In the genomic region with DNA sequence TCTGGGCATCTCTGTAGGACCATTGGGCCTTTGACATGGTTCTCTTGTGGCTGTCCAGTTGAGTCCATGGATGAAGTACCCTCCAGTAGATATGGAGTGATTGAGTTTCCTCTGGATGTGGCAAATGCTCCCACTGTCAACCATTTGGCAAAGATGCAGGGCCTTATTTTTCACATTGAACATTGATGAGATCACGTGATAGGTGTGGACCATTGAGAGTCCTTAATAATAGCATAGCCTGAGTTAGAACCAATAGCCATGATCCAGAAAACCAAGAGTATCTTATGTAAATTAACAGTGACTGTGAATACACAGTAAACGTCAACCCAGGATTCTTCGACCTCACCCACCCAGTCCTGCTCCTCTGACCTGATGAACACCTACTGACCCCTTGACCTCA, we compare ENCODE assay signal across 29 cellular contexts. TPM values are rescaled to one million over a fixed set of nuclear protein-coding genes. Genes with fewer than 3 reads are reported as not detected.
"Had no signal": no experiment of that assay in that cellular context is flagged by ENCODE, and none has a peak within 500 bp of the region (broad histone marks: within the 10 kb centered on the region; RNA-seq: fewer than 3 reads in every experiment).

No MANE protein-coding gene starts in this region.

- H3K4me2 ChIP-seq: smooth muscle cell had no signal

- H3K36me3 ChIP-seq: neutrophil, pancreas, spleen, suprapubic skin, tibial artery, transverse colon, upper lobe of right lung, uterus had no signal

- H3K27ac ChIP-seq: neutrophil, pancreas, psoas muscle, skin epidermis, spleen, suprapubic skin, testis, tibial artery, transverse colon, upper lobe of right lung, uterus had no signal

- H3K9me3 ChIP-seq: neutrophil, pancreas, psoas muscle, spleen, suprapubic skin, testis, tibial artery, transverse colon, upper lobe of right lung, uterus had no signal

- H3K4me3 ChIP-seq: pancreas, psoas muscle, skin epidermis, smooth muscle cell, spleen, suprapubic skin, testis, tibial artery, transverse colon, upper lobe of right lung, uterus had no signal

- DNase-seq: naive thymus-derived CD8-positive, alpha-beta T cell; nephron progenitor cell; nucleus accumbens; pancreas; posterior cingulate gyrus; psoas muscle; right cardiac atrium; spleen; stimulated activated CD4-positive, alpha-beta T cell treated with anti-CD3 and anti-CD28 coated beads, Interleukin-12 subunit alpha, Interleukin-12 subunit beta, amount 100 ng/mL, for 4 hours; stimulated activated CD4-positive, alpha-beta T cell treated with anti-CD3 and anti-CD28 coated beads, Interleukin-1b, Interleukin-23, amount 100 ng/mL, for 48 hours; stimulated activated CD4-positive, alpha-beta T cell treated with anti-CD3 and anti-CD28 coated beads, Interleukin-4, amount 100 ng/mL, for 1 hour; stimulated activated CD4-positive, alpha-beta T cell treated with anti-CD3 and anti-CD28 coated beads, Interleukin-4, amount 100 ng/mL, for 4 hours; stimulated activated CD8-positive, alpha-beta memory T cell treated with anti-CD3 and anti-CD28 coated beads, Interleukin-4, amount 100 ng/mL, for 48 hours; stimulated activated naive CD4-positive, alpha-beta T cell; stimulated activated naive CD8-positive, alpha-beta T cell treated with anti-CD3 and anti-CD28 coated beads, Interleukin-15, amount 100 ng/mL, for 72 hours; stimulated activated naive CD8-positive, alpha-beta T cell treated with anti-CD3 and anti-CD28 coated beads, Interleukin-15, Interleukin-2, amounts not matched to agents 100 U/mL and 50 U/mL, for 24 hours; substantia nigra; testis; tibial artery; transverse colon; upper lobe of right lung; uterus had no signal

- H3K4me1 ChIP-seq: psoas muscle, testis, upper lobe of right lung, uterus had no signal

- ATAC-seq: naive thymus-derived CD8-positive, alpha-beta T cell; natural killer cell treated with Interleukin-12 subunit alpha and Interleukin-12 subunit beta and Interleukin-15 and Interleukin-18, amount 100 ng/mL, for 72 hours; pancreas; psoas muscle; right cardiac atrium; sciatic nerve; stimulated activated memory B cell treated with anti-CD40 and anti-IgM and Interleukin-4, amounts not matched to agents 10 μg/mL and 1 μg/mL and 100 μg/mL, for 72 hours; stimulated activated naive CD8-positive, alpha-beta T cell treated with anti-CD3 and anti-CD28 coated beads, Interleukin-15, amount 100 ng/mL, for 72 hours; stimulated activated naive CD8-positive, alpha-beta T cell treated with anti-CD3 and anti-CD28 coated beads, Interleukin-15, Interleukin-2, amounts not matched to agents 100 U/mL and 50 U/mL, for 24 hours; upper lobe of right lung had no signal

- H3K27me3 ChIP-seq: pancreas, suprapubic skin, testis, uterus had no signal

RNA-seq across cellular contexts. Expression of a gene that starts 51.5 kb away (rescaled TPM):
- total RNA-seq: naive thymus-derived CD8-positive, alpha-beta T cell had no signal
- polyA plus RNA-seq: naive thymus-derived CD8-positive, alpha-beta T cell had no signal
